14 cellular contexts compared by ENCODE assay signal in genomic region chr9:110809038-110809595, GRCh38.
DNase-seq lines count a peak whose midpoint lies in the region; ATAC-seq and TF ChIP-seq lines count a peak whose summit lies in the region.
"Had no signal": no experiment of that assay in that cellular context is flagged by ENCODE, and none has a peak within 500 bp of the region (broad histone marks: within the 10 kb centered on the region; RNA-seq: fewer than 3 reads in every experiment).

No MANE protein-coding gene starts in this region.

- POLR2A ChIA-PET in HEK293T (lab: Yijun Ruan, JAX): no interaction called here

- DNase-seq in NCI-H526 (lab: John Stamatoyannopoulos, UW): no peak
- DNase-seq in DMS 273 treated with DMSO at 0.1 percent for 48 hours (lab: John Stamatoyannopoulos, UW): no peak
- DNase-seq in sigmoid colon: no peak
- DNase-seq in HEK293T (ENCODE audit: extremely low spot score): no peak
- DNase-seq: AML-193; body of pancreas; EL; nucleus accumbens; stimulated activated CD4-positive, alpha-beta T cell treated with anti-CD3 and anti-CD28 coated beads, Interleukin-15, amount 100 ng/mL, for 24 hours had no signal

- no peaks in the 10 kb centered on the region for H3K9me3 ChIP-seq in sigmoid colon
- H3K9me3 ChIP-seq: body of pancreas had no signal

- H3K4me3 ChIP-seq in sigmoid colon: no peak overlapping the region
- H3K4me3 ChIP-seq: body of pancreas had no signal

- no peak for TF ChIP-seq CTCF in sigmoid colon (IDR thresholded peaks at IDR 0.05)

- H3K27ac ChIP-seq in sigmoid colon: no peak overlapping the region
- H3K27ac ChIP-seq: body of pancreas had no signal

- intact Hi-C loops in sigmoid colon (cut with DNase I): no loop called here

- ATAC-seq in GM18520 (IDR thresholded peaks at IDR 0.05; ENCODE audit: unreplicated experiment): peak; percentile 23
- peak; percentile 47 for ATAC-seq in GM21447 (IDR thresholded peaks at IDR 0.05; ENCODE audit: unreplicated experiment)
- ATAC-seq in HG02981 (IDR thresholded peaks at IDR 0.05; ENCODE audit: unreplicated experiment): peak; percentile 52
- peak; percentile 23 for ATAC-seq in HG03565 (IDR thresholded peaks at IDR 0.05; ENCODE audit: unreplicated experiment)
- ATAC-seq: body of pancreas; stimulated activated memory B cell treated with anti-CD40 and anti-IgM and Interleukin-4, amounts not matched to agents 10 μg/mL and 1 μg/mL and 100 μg/mL, for 72 hours had no signal

- no peak for TF ChIP-seq EP300 in sigmoid colon (IDR thresholded peaks at IDR 0.05)

- H3K27me3 ChIP-seq in sigmoid colon: no peaks in the 10 kb centered on the region
- H3K27me3 ChIP-seq: body of pancreas had no signal

- H3K36me3 ChIP-seq in sigmoid colon: no peaks in the 10 kb centered on the region

- CTCF ChIA-PET in HEK293T (lab: Yijun Ruan, JAX): no interaction called here

- WGBS in sigmoid colon, 2 donors: 89 to 91% methylated on average over 3 of the region's 3 CpGs

- no peak for TF ChIP-seq POLR2A in sigmoid colon (IDR thresholded peaks at IDR 0.05)

- no peaks in the 10 kb centered on the region for H3K4me1 ChIP-seq in sigmoid colon
- H3K4me1 ChIP-seq: body of pancreas had no signal

TF ChIP-seq in HEK293T, 16 proteins besides CTCF, POLR2A, EP300 and RAD21:
- TF ChIP-seq HDGF (IDR thresholded peaks at IDR 0.05; ENCODE audit: borderline replicate concordance) (no peak), L3MBTL2 (conservative IDR thresholded peaks at IDR 0.05) (no peak), ZNF384 (IDR thresholded peaks at IDR 0.05) (no peak), FOXK2 (IDR thresholded peaks at IDR 0.05) (no peak), PKNOX1 (IDR thresholded peaks at IDR 0.05) (no peak), ELF4 (IDR thresholded peaks at IDR 0.05) (no peak), SUZ12 (IDR thresholded peaks at IDR 0.05) (no peak), FOXM1 (IDR thresholded peaks at IDR 0.05; ENCODE audit: borderline replicate concordance) (no peak), FOXA1 (IDR thresholded peaks at IDR 0.05) (no peak), NFRKB (IDR thresholded peaks at IDR 0.05) (no peak), SP1 (IDR thresholded peaks at IDR 0.05) (no peak), LEF1 (IDR thresholded peaks at IDR 0.05; ENCODE audit: borderline replicate concordance) (no peak), CTBP1 (IDR thresholded peaks at IDR 0.05; ENCODE audit: borderline replicate concordance) (no peak), ARNT (IDR thresholded peaks at IDR 0.05) (no peak), TARDBP (IDR thresholded peaks at IDR 0.05) (no peak), BHLHE40 (IDR thresholded peaks at IDR 0.05; ENCODE audit: borderline replicate concordance) (no peak)
